Comparison of ENCODE assay signal across 8 cellular contexts in genomic region chr2:152627010-152627957, GRCh38.
DNase-seq lines count a peak whose midpoint lies in the region; ATAC-seq, FAIRE-seq and TF ChIP-seq lines count a peak whose summit lies in the region.

No MANE protein-coding gene starts in this region.

- intact Hi-C loops in HepG2 (cut with micrococcal nuclease; ENCODE audit: unreplicated experiment): loop anchor here (2.0 kb wide), 2 partner anchors 292 to 436 kb away; partner anchors contain the start of gene FMNL2

- no peak for TF ChIP-seq POLR2A in HepG2 (IDR thresholded peaks at IDR 0.05; ENCODE audit: insufficient read depth in 1 of 2, low read depth in 2 of 2, low read length in 2 of 2)

- CTCF ChIA-PET in HepG2 (lab: Yijun Ruan, JAX; ENCODE audit: low intra/inter-chr PET ratio, low total read pairs): interaction anchor here (0.7 kb wide), 1 partner anchor 437 kb away, joined by 3 read pairs; no protein-coding TSS in a partner anchor

- H3K4me2 ChIP-seq in HepG2 (ENCODE audit: low read depth, low read length): no peak overlapping the region

- peak; percentile 57 for TF ChIP-seq CTCF in GM06990 (IDR thresholded peaks at IDR 0.05; ENCODE audit: insufficient read depth, low read length, poor library complexity, severe bottlenecking)
- peak; percentile 77 to 80 for TF ChIP-seq CTCF in brain (conservative IDR thresholded peaks at IDR 0.05)
- peak; percentile 46 for TF ChIP-seq CTCF in HepG2 (CRISPR knock-in tag; IDR thresholded peaks at IDR 0.05)

- H3K36me3 ChIP-seq in GM06990 (ENCODE audit: control insufficient read depth, insufficient read depth, low read length): no peaks in the 10 kb centered on the region
- peaks cover 37 to 78% of the 10 kb centered on the region in 2 experiments for H3K36me3 ChIP-seq in HepG2 (replicated peaks in 1 of 2; ENCODE audit: control insufficient read depth in 1 of 2, insufficient read depth in 2 of 2, low read length in 2 of 2)

- no peaks in the 10 kb centered on the region for H3K79me2 ChIP-seq in HepG2 (ENCODE audit: insufficient read depth, low read length)

- DNase-seq in GM06990 (ENCODE audit: extremely low read depth, insufficient read length): no peak
- DNase-seq in HTR-8/SVneo (ENCODE audit: insufficient read length, low spot score): peak; percentile 25
- DNase-seq in HepG2 (ENCODE audit: low spot score): no peak
- DNase-seq in NCI-H2171 (lab: John Stamatoyannopoulos, UW): no peak
- no peak for DNase-seq in activated naive CD4-positive, alpha-beta T cell treated with Interleukin-2 at 50 U/mL for 16 hours
- no peak for DNase-seq in stimulated activated CD4-positive, alpha-beta T cell treated with anti-CD3 and anti-CD28 coated beads, Interleukin-4, amount 100 ng/mL, for 1 hour

- FAIRE-seq in HTR-8/SVneo (lab: Jason Lieb, UNC): no peak
- no peak for FAIRE-seq in HepG2 (lab: Jason Lieb, UNC)

- no peak overlapping the region for H3K27ac ChIP-seq in HepG2 (ENCODE audit: extremely low read length, insufficient read depth, low read length)

- H3K4me3 ChIP-seq in GM06990 (replicated peaks; ENCODE audit: low read depth, low read length) (no peak overlapping the region), HepG2 (replicated peaks in 1 of 3; ENCODE audit: insufficient read depth in 1 of 3, low read depth in 2 of 3, low read length in 3 of 3) (no peak overlapping the region)

- H3K27me3 ChIP-seq in GM06990 (replicated peaks; ENCODE audit: control insufficient read depth, insufficient read depth, low read length) (no peaks in the 10 kb centered on the region), HepG2 (ENCODE audit: control insufficient read depth in 1 of 2, insufficient read depth in 2 of 2, low read length in 2 of 2) (no peaks in the 10 kb centered on the region)

- ATAC-seq in HepG2: peak; percentile 42; the same call in 1 of the 3 replicates
- no peak for ATAC-seq in HG03095 (IDR thresholded peaks at IDR 0.05; ENCODE audit: unreplicated experiment)

- H3K4me1 Mint-ChIP-seq in brain: peaks cover 21% of the 10 kb centered on the region

- in situ Hi-C loops in HepG2 (cut with HindIII; ENCODE audit: extremely low pct_ligation_motif_present, low pct_unique_long_range_greater_than_20kb): no loop called here

- no peak overlapping the region for H3K4me3 Mint-ChIP-seq in brain

- TF ChIP-seq RAD21 in HepG2 (CRISPR knock-in tag; IDR thresholded peaks at IDR 0.05): no peak

- H3K4me1 ChIP-seq in HepG2 (ENCODE audit: insufficient read depth, low read length): peaks cover 5% of the 10 kb centered on the region; the same call in 1 of the 2 replicates

- POLR2A ChIA-PET in HepG2 (lab: Yijun Ruan, JAX): no interaction called here

- 91% methylated on average over 4 of the region's 4 CpGs for WGBS in HepG2 (ENCODE audit: low lambda C conversion rate)

- H4K20me1 ChIP-seq in HepG2 (ENCODE audit: insufficient read depth, low read length): no peaks in the 10 kb centered on the region

- no peak overlapping the region for H3K27ac Mint-ChIP-seq in brain

- no peaks in the 10 kb centered on the region for H3K27me3 Mint-ChIP-seq in brain

- H3K9me3 Mint-ChIP-seq in brain: no peaks in the 10 kb centered on the region

- H3K9ac ChIP-seq in HepG2 (ENCODE audit: insufficient read depth, low read depth, low read length): no peak overlapping the region

- no peak for TF ChIP-seq EP300 in HepG2 (IDR thresholded peaks at IDR 0.05; ENCODE audit: low read depth in 2 of 2, low read length in 2 of 2)
- TF ChIP-seq EP300 in HepG2 (CRISPR knock-in tag; IDR thresholded peaks at IDR 0.05; ENCODE audit: borderline replicate concordance): no peak

- H2AFZ ChIP-seq in HepG2 (ENCODE audit: low read length): no peak overlapping the region

- H3K9me3 ChIP-seq in HepG2 (ENCODE audit: low read length): no peaks in the 10 kb centered on the region

- H3K36me3 Mint-ChIP-seq in brain: peaks cover 49% of the 10 kb centered on the region

- no TSS peak for BruUV-seq in HepG2 (replicated peaks; lab: Mats Ljungman, UMichigan)

TF ChIP-seq in HepG2, 621 proteins besides CTCF, POLR2A, EP300 and RAD21 (continues in another document):
- TF ChIP-seq KDM5A (IDR thresholded peaks at IDR 0.05; ENCODE audit: borderline replicate concordance, low read length) (no peak), HIC2 (CRISPR knock-in tag; IDR thresholded peaks at IDR 0.05; ENCODE audit: low read depth) (no peak), SMYD3 (CRISPR knock-in tag; IDR thresholded peaks at IDR 0.05) (no peak), MIXL1 (CRISPR knock-in tag; IDR thresholded peaks at IDR 0.05) (no peak), SMC3 (IDR thresholded peaks at IDR 0.05; ENCODE audit: low read length) (peak; percentile 45; the same call in 1 of the 2 replicates), CREBL2 (CRISPR knock-in tag; IDR thresholded peaks at IDR 0.05; ENCODE audit: borderline replicate concordance) (no peak), PRDM10 (CRISPR knock-in tag; IDR thresholded peaks at IDR 0.05; ENCODE audit: low read depth) (no peak), STAG1 (CRISPR knock-in tag; IDR thresholded peaks at IDR 0.05) (peak; percentile 75), POLR2AphosphoS5 (IDR thresholded peaks at IDR 0.05; ENCODE audit: low read depth, low read length) (no peak), ZNF101 (CRISPR knock-in tag; IDR thresholded peaks at IDR 0.05; ENCODE audit: borderline replicate concordance, low read depth) (no peak), ZNF614 (CRISPR knock-in tag; IDR thresholded peaks at IDR 0.05; ENCODE audit: borderline replicate concordance) (no peak), ATF6 (CRISPR knock-in tag; conservative IDR thresholded peaks at IDR 0.05) (no peak), ZNF766 (CRISPR knock-in tag; IDR thresholded peaks at IDR 0.05; ENCODE audit: borderline replicate concordance) (no peak), CHCHD3 (CRISPR knock-in tag; IDR thresholded peaks at IDR 0.05) (no peak), FOXC1 (CRISPR knock-in tag; IDR thresholded peaks at IDR 0.05; ENCODE audit: borderline replicate concordance) (no peak)
